In the genomic region with DNA sequence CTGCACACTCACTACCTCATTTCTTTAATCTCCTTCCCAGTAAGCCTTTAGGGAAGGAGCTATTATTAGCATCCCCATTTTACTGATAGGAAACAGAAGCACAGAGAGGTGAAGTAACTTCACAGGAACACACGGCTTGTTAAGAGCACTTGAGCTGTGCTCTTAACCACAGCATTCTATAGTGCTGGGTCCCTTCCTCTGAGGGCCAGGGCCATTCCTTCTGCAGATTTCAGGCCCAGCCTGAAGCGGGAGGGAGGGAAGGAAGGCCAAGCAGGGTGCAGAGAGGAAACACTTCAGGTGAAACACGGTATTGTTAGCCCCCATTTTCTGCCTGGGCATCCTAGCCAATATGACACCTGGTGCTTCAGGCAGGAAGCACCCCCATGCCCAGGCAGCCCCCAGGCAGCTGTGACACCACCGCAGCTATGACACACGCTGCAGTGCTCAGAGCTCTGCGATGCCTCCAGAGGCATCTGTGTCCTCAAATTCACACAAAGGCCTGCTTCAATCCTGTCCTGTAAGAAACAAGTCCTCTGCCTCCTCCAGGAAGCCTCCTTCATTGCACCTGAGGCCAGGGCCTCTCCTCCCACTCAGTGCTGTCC, we compare ENCODE assay signal across 1 cellular context.
TF ChIP-seq lines count a peak whose summit lies in the region.

No MANE protein-coding gene starts in this region.

TF ChIP-seq in H1, 55 proteins besides CTCF, POLR2A, EP300 and RAD21:
- TF ChIP-seq HDAC6 (IDR thresholded peaks at IDR 0.05; ENCODE audit: low read depth, low read length) (no peak), JUND (IDR thresholded peaks at IDR 0.05; ENCODE audit: low read length) (no peak), EZH2 (IDR thresholded peaks at IDR 0.05; ENCODE audit: low read depth, low read length, severe bottlenecking) (no peak), SUZ12 (IDR thresholded peaks at IDR 0.05; ENCODE audit: low read length) (no peak), CREB1 (IDR thresholded peaks at IDR 0.05) (no peak), HDAC2 (IDR thresholded peaks at IDR 0.05; ENCODE audit: borderline replicate concordance in 1 of 2, low read depth in 2 of 2, low read length in 2 of 2) (no peak), RXRA (IDR thresholded peaks at IDR 0.05; ENCODE audit: insufficient read depth, low read depth, low read length) (no peak), GTF2F1 (IDR thresholded peaks at IDR 0.05; ENCODE audit: borderline replicate concordance, low read depth, low read length) (no peak), TEAD4 (IDR thresholded peaks at IDR 0.05; ENCODE audit: low read depth, low read length) (no peak), POU5F1 (IDR thresholded peaks at IDR 0.05; ENCODE audit: low read depth, low read length) (no peak), TCF12 (IDR thresholded peaks at IDR 0.05; ENCODE audit: low read depth, low read length) (no peak), CHD2 (IDR thresholded peaks at IDR 0.05; ENCODE audit: low read length) (no peak), KDM4A (IDR thresholded peaks at IDR 0.05; ENCODE audit: low read depth, low read length, severe bottlenecking) (no peak), YY1 (IDR thresholded peaks at IDR 0.05; ENCODE audit: low read depth, low read length) (no peak), SP1 (IDR thresholded peaks at IDR 0.05; ENCODE audit: low read depth, low read length) (no peak), GABPA (IDR thresholded peaks at IDR 0.05; ENCODE audit: borderline replicate concordance, insufficient read depth, low read length) (no peak), EGR1 (IDR thresholded peaks at IDR 0.05; ENCODE audit: borderline replicate concordance, low read depth, low read length) (no peak), SIX5 (IDR thresholded peaks at IDR 0.05; ENCODE audit: low read depth, low read length) (no peak)
- TF ChIP-seq, protein P1, sequence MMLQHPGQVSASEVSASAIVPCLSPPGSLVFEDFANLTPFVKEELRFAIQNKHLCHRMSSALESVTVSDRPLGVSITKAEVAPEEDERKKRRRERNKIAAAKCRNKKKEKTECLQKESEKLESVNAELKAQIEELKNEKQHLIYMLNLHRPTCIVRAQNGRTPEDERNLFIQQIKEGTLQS (IDR thresholded peaks at IDR 0.05; ENCODE audit: insufficient read depth, low read depth, low read length) = no peak
- TF ChIP-seq, protein P2, sequence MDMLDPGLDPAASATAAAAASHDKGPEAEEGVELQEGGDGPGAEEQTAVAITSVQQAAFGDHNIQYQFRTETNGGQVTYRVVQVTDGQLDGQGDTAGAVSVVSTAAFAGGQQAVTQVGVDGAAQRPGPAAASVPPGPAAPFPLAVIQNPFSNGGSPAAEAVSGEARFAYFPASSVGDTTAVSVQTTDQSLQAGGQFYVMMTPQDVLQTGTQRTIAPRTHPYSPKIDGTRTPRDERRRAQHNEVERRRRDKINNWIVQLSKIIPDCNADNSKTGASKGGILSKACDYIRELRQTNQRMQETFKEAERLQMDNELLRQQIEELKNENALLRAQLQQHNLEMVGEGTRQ (IDR thresholded peaks at IDR 0.05; ENCODE audit: low read length) = no peak
